1 cellular context compared by ENCODE assay signal in genomic region chr16:407253-407652, GRCh38.
A peak's percentile ranks its signal among the peaks of the same experiment; 100 is the strongest.
TF ChIP-seq lines count a peak whose summit lies in the region.

No MANE protein-coding gene starts in this region.

TF ChIP-seq in H1, 55 proteins besides CTCF, POLR2A, EP300 and RAD21:
- TF ChIP-seq HDAC2 (IDR thresholded peaks at IDR 0.05; ENCODE audit: borderline replicate concordance in 1 of 2, low read depth in 2 of 2, low read length in 2 of 2) (no peak), YY1 (IDR thresholded peaks at IDR 0.05; ENCODE audit: low read depth, low read length) (peak; percentile 81)
TF ChIP-seq in H1: peak in this region for 1.
